ENCODE assay signal across 15 cellular contexts in genomic region chr1:11064942-11065341, GRCh38. TPM values are rescaled to one million over a fixed set of nuclear protein-coding genes. Genes with fewer than 3 reads are reported as not detected.
DNase-seq lines count a peak whose midpoint lies in the region; FAIRE-seq and TF ChIP-seq lines count a peak whose summit lies in the region.
"Had no signal": no experiment of that assay in that cellular context is flagged by ENCODE, and none has a peak within 500 bp of the region (broad histone marks: within the 10 kb centered on the region; RNA-seq: fewer than 3 reads in every experiment).

No MANE protein-coding gene starts in this region.

- no peak overlapping the region for H2AK5ac ChIP-seq in H1 (ENCODE audit: low read depth, low read length)

- H2AFZ ChIP-seq in H1 (ENCODE audit: low read length): no peak overlapping the region

- no peaks in the 10 kb centered on the region for H4K20me1 ChIP-seq in H1 (replicated peaks in 1 of 2; ENCODE audit: control insufficient read depth in 1 of 2, insufficient read depth in 2 of 2, low read length in 2 of 2)
- H4K20me1 ChIP-seq: BLaER1 had no signal

- H3K18ac ChIP-seq in H1 (ENCODE audit: extremely low read depth, low read length): no peak overlapping the region

- no peak overlapping the region for H2BK20ac ChIP-seq in H1 (ENCODE audit: low read length)

- TF ChIP-seq CTCF in HEK293 (tag by site-specific recombination; IDR thresholded peaks at IDR 0.05): no peak
- no peak for TF ChIP-seq CTCF in H1 (IDR thresholded peaks at IDR 0.05; ENCODE audit: control extremely low read depth in 1 of 3, insufficient read depth in 1 of 3, low read depth in 1 of 3, low read length in 3 of 3)
- no peak for TF ChIP-seq CTCF in GM10266 (IDR thresholded peaks at IDR 0.05; ENCODE audit: control insufficient read depth, insufficient read depth, low read depth, missing control alignments)

- no peak for TF ChIP-seq EP300 in H1 (IDR thresholded peaks at IDR 0.05; ENCODE audit: borderline replicate concordance in 1 of 2, low read depth in 2 of 2, low read length in 2 of 2)

- FAIRE-seq in H1 (lab: Jason Lieb, UNC): no peak
- FAIRE-seq: GM18507, HTR-8/SVneo had no signal

- TF ChIP-seq POLR2A in H1 (IDR thresholded peaks at IDR 0.05; ENCODE audit: control extremely low read depth in 1 of 2, low read depth in 2 of 2, low read length in 2 of 2): no peak

- CTCF ChIA-PET in HEK293 (lab: Yijun Ruan, JAX): interaction anchor here (2.0 kb wide), 1 partner anchor 27 kb away, joined by 10 read pairs; no protein-coding TSS in a partner anchor
- CTCF ChIA-PET in H1 (lab: Charles Lee; ENCODE audit: partially characterized antibody): interaction anchor here (0.7 to 8.6 kb wide), 3 partner anchors 13 to 182 kb away, joined by 3 to 115 read pairs (median 46); no protein-coding TSS in a partner anchor

- no peak overlapping the region for H3K14ac ChIP-seq in H1 (ENCODE audit: insufficient read length)

- H2BK5ac ChIP-seq in H1 (ENCODE audit: low read depth, low read length): no peak overlapping the region

- H2BK15ac ChIP-seq in H1 (ENCODE audit: low read length): no peak overlapping the region

- H4K91ac ChIP-seq in H1 (replicated peaks; ENCODE audit: insufficient read length, low read length): no peak overlapping the region

- H3K4me3 ChIP-seq in HEK293 (ENCODE audit: low read depth, low read length) (no peak overlapping the region), H1 (ENCODE audit: extremely low read depth in 1 of 4, insufficient read depth in 2 of 4, low read depth in 3 of 4, low read length in 4 of 4) (no peak overlapping the region)
- H3K4me3 ChIP-seq: BLaER1 had no signal

- H3K79me2 ChIP-seq in H1 (ENCODE audit: control insufficient read depth in 1 of 2, insufficient read depth in 2 of 2, low read length in 2 of 2): peaks cover 0 to 7% of the 10 kb centered on the region in 2 experiments; a peak in 1 of 4 replicates

- no peak overlapping the region for H3K4ac ChIP-seq in H1 (replicated peaks; ENCODE audit: insufficient read length, low read depth, low read length)

- H3K9me3 ChIP-seq in HEK293 (ENCODE audit: control insufficient read depth, insufficient read depth, low read depth, low read length) (no peaks in the 10 kb centered on the region), H1 (ENCODE audit: insufficient read depth in 2 of 2, low read depth in 1 of 2, low read length in 1 of 2) (no peaks in the 10 kb centered on the region)
- H3K9me3 ChIP-seq: BLaER1 had no signal

- peaks cover 6% of the 10 kb centered on the region for H3K23me2 ChIP-seq in H1 (ENCODE audit: low read depth, low read length)

- H3K4me1 ChIP-seq in HEK293 (ENCODE audit: control insufficient read depth, insufficient read depth, low read length): no peaks in the 10 kb centered on the region
- peaks cover 0 to 4% (median 0%) of the 10 kb centered on the region in 4 experiments; a peak in 1 of 7 replicates for H3K4me1 ChIP-seq in H1 (replicated peaks in 1 of 4; ENCODE audit: control insufficient read depth in 3 of 4, insufficient read depth in 4 of 4, low read length in 3 of 4)

- H2BK12ac ChIP-seq in H1 (ENCODE audit: low read depth, low read length): no peak overlapping the region

- no peak overlapping the region for H3K23ac ChIP-seq in H1 (ENCODE audit: insufficient read length)

- no peak overlapping the region for H3K9ac ChIP-seq in H1 (replicated peaks in 1 of 4; ENCODE audit: extremely low read depth in 1 of 4, low read depth in 3 of 4, low read length in 3 of 4)
- H3K9ac ChIP-seq: BLaER1 had no signal

- TF ChIP-seq RAD21 in H1 (IDR thresholded peaks at IDR 0.05 in 1 of 2, conservative IDR thresholded peaks at IDR 0.05 in 1 of 2; ENCODE audit: low read depth in 2 of 2, low read length in 2 of 2): no peak

- peaks cover 6% of the 10 kb centered on the region for H3K79me1 ChIP-seq in H1 (ENCODE audit: low read depth, low read length)

- POLR2A ChIA-PET in HEK293 (lab: Yijun Ruan, JAX) (interaction anchor here (1.8 kb wide), 1 partner anchor 35 kb away, joined by 5 read pairs; the partner anchor contains the start of gene EXOSC10), H1 (lab: Charles Lee; ENCODE audit: partially characterized antibody) (interaction anchor here (1.3 to 6.5 kb wide), 5 partner anchors 9 to 35 kb away, joined by 5 to 44 read pairs (median 7); partner anchors contain the start of gene EXOSC10)

- H4K8ac ChIP-seq in H1 (ENCODE audit: extremely low read depth, insufficient read depth, low read length): no peak overlapping the region

- H4K5ac ChIP-seq in H1 (ENCODE audit: insufficient read length, low read depth, low read length): no peak overlapping the region

- no peak overlapping the region for H3K56ac ChIP-seq in H1 (replicated peaks; ENCODE audit: insufficient read length, low read depth, low read length)

- H3K36me3 ChIP-seq in HEK293 (ENCODE audit: control insufficient read depth in 2 of 2, insufficient read depth in 1 of 2, low read length in 2 of 2) (peaks cover 29 to 79% of the 10 kb centered on the region in 2 experiments), H1 (ENCODE audit: control insufficient read depth in 2 of 4, insufficient read depth in 4 of 4, low read length in 3 of 4) (peaks cover 19 to 48% (median 43%) of the 10 kb centered on the region in 4 experiments)

- no peak overlapping the region for H2BK120ac ChIP-seq in H1 (replicated peaks; ENCODE audit: low read depth, low read length)

- H3K4me2 ChIP-seq in H1 (ENCODE audit: insufficient read depth in 1 of 2, low read depth in 2 of 2, low read length in 2 of 2): no peak overlapping the region
- H3K4me2 ChIP-seq: BLaER1 had no signal

- 96% methylated on average over 3 of the region's 3 CpGs; no CpG with 5 or more reads in 1 of the 2 experiments for WGBS in H1 (ENCODE audit: extremely low coverage in 1 of 2, insufficient coverage in 1 of 2, insufficient read length in 1 of 2, insufficient replicate concordance in 2 of 2, low coverage in 1 of 2, low lambda C conversion rate in 2 of 2, missing lambda C conversion rate in 1 of 2), 2 experiments

- no peaks in the 10 kb centered on the region; a peak in 1 of 7 replicates for H3K27me3 ChIP-seq in H1 (replicated peaks in 1 of 4; ENCODE audit: control insufficient read depth in 3 of 4, extremely low read depth in 1 of 4, insufficient read depth in 3 of 4, low read length in 3 of 4)
- H3K27me3 ChIP-seq: BLaER1 had no signal

- peak; percentile 32 for DNase-seq in activated CD8-positive, alpha-beta memory T cell treated with anti-CD3 and anti-CD28 coated beads, Interleukin-2, amount 50 U/mL, for 48 hours
- DNase-seq in activated CD8-positive, alpha-beta memory T cell treated with anti-CD3 and anti-CD28 coated beads, Interleukin-2, amount 50 U/mL, for 4 hours: no peak
- no peak for DNase-seq in H1 (ENCODE audit: low read depth in 1 of 2, low spot score in 2 of 2)
- DNase-seq in stimulated activated CD8-positive, alpha-beta memory T cell treated with anti-CD3 and anti-CD28 coated beads, Interleukin-4, amount 100 ng/mL, for 48 hours: peak; percentile 19
- DNase-seq in NCI-H524 (lab: John Stamatoyannopoulos, UW): no peak
- no peak for DNase-seq in GM10266 (ENCODE audit: extremely low spot score)
- DNase-seq: 8988T, AML-193, DMS53, GF-D8, H7 had no signal

- H3K27ac ChIP-seq in HEK293 (ENCODE audit: extremely low read depth, low read depth, low read length) (no peak overlapping the region), H1 (ENCODE audit: low read depth, low read length) (no peak overlapping the region)
- H3K27ac ChIP-seq: BLaER1 had no signal

TF ChIP-seq in HEK293, 187 proteins besides CTCF, POLR2A, EP300 and RAD21 (continues in another document):
- no peak for TF ChIP-seq ZNF175 (tag by site-specific recombination; IDR thresholded peaks at IDR 0.05)

RNA-seq across cellular contexts. Expression of gene SRM, which starts 5.1 kb away (rescaled TPM):
- total RNA-seq in H1 (2021; fragmentation: NEBNext Ultra II Directional; extraction: Animal tissue kit (Norgen Biotek cat#: 25700)): 206 and 208 TPM in 2 replicates
- 110 and 182 TPM in 2 replicates for polyA plus RNA-seq in H1 (2011; rRNA removed)
- polyA plus RNA-seq in H1 (2011; cell fraction: cytosol; rRNA removed): 94.1 TPM
- 133 TPM for polyA plus RNA-seq in H1 (2011; cell fraction: nucleus; rRNA removed)
- 123 to 274 TPM (median 235 TPM) in 4 replicates for polyA plus RNA-seq in H1 (2012, experiment 1 of 2)
- 289 TPM for polyA plus RNA-seq in H1 (2012, experiment 2 of 2)
- 291 TPM for polyA plus RNA-seq in H1 (2013, experiment 1 of 2)
- polyA plus RNA-seq in H1 (2013, experiment 2 of 2): 264 TPM
- 78.0 and 108 TPM in 2 replicates for polyA minus RNA-seq in H1 (2011; rRNA and poly(A)+ RNA removed)
- polyA minus RNA-seq in H1 (2011; cell fraction: cytosol; rRNA and poly(A)+ RNA removed): 134 TPM
- 86.5 TPM for polyA minus RNA-seq in H1 (2011; cell fraction: nucleus; rRNA and poly(A)+ RNA removed)

RNA-seq across cellular contexts. Expression of gene MASP2, which starts 17.9 kb away (rescaled TPM):
- total RNA-seq in H1 (2021; fragmentation: NEBNext Ultra II Directional; extraction: Animal tissue kit (Norgen Biotek cat#: 25700)): 0.90 and 1.2 TPM in 2 replicates
- 0.54 and 0.78 TPM in 2 replicates for polyA plus RNA-seq in H1 (2011; rRNA removed)
- 0.43 TPM for polyA plus RNA-seq in H1 (2011; cell fraction: cytosol; rRNA removed)
- 2.1 TPM for polyA plus RNA-seq in H1 (2011; cell fraction: nucleus; rRNA removed)
- 2.7 to 2.9 TPM (median 2.8 TPM) in 4 replicates for polyA plus RNA-seq in H1 (2012, experiment 1 of 2)
- polyA plus RNA-seq in H1 (2012, experiment 2 of 2): 0.77 TPM
- 0.61 TPM for polyA plus RNA-seq in H1 (2013, experiment 1 of 2)
- 0.72 TPM for polyA plus RNA-seq in H1 (2013, experiment 2 of 2)
- 0.29 and 0.63 TPM in 2 replicates for polyA minus RNA-seq in H1 (2011; rRNA and poly(A)+ RNA removed)
- not detected for polyA minus RNA-seq in H1 (2011; cell fraction: cytosol; rRNA and poly(A)+ RNA removed)
- polyA minus RNA-seq in H1 (2011; cell fraction: nucleus; rRNA and poly(A)+ RNA removed): 1.2 TPM

RNA-seq across cellular contexts. Expression of gene EXOSC10, which starts 34.7 kb away (rescaled TPM):
- 77.3 and 86.1 TPM in 2 replicates for total RNA-seq in H1 (2021; fragmentation: NEBNext Ultra II Directional; extraction: Animal tissue kit (Norgen Biotek cat#: 25700))
- 44.1 and 57.9 TPM in 2 replicates for polyA plus RNA-seq in H1 (2011; rRNA removed)
- 71.8 TPM for polyA plus RNA-seq in H1 (2011; cell fraction: cytosol; rRNA removed)
- polyA plus RNA-seq in H1 (2011; cell fraction: nucleus; rRNA removed): 104 TPM
- 68.8 to 78.7 TPM (median 73.7 TPM) in 4 replicates for polyA plus RNA-seq in H1 (2012, experiment 1 of 2)
- polyA plus RNA-seq in H1 (2012, experiment 2 of 2): 13.8 TPM
- 55.9 TPM for polyA plus RNA-seq in H1 (2013, experiment 1 of 2)
- polyA plus RNA-seq in H1 (2013, experiment 2 of 2): 52.2 TPM
- polyA minus RNA-seq in H1 (2011; rRNA and poly(A)+ RNA removed): 66.7 and 90.4 TPM in 2 replicates
- 33.6 TPM for polyA minus RNA-seq in H1 (2011; cell fraction: cytosol; rRNA and poly(A)+ RNA removed)
- 74.2 TPM for polyA minus RNA-seq in H1 (2011; cell fraction: nucleus; rRNA and poly(A)+ RNA removed)

RNA-seq across cellular contexts. Expression of gene TARDBP, which starts 52.5 kb away (rescaled TPM):
- total RNA-seq in H1 (2021; fragmentation: NEBNext Ultra II Directional; extraction: Animal tissue kit (Norgen Biotek cat#: 25700)): 232 and 240 TPM in 2 replicates
- polyA plus RNA-seq in H1 (2011; rRNA removed): 121 and 144 TPM in 2 replicates
- 216 TPM for polyA plus RNA-seq in H1 (2011; cell fraction: cytosol; rRNA removed)
- 92.6 TPM for polyA plus RNA-seq in H1 (2011; cell fraction: nucleus; rRNA removed)
- polyA plus RNA-seq in H1 (2012, experiment 1 of 2): 239 to 401 TPM (median 318 TPM) in 4 replicates
- polyA plus RNA-seq in H1 (2012, experiment 2 of 2): 40.2 TPM
- 183 TPM for polyA plus RNA-seq in H1 (2013, experiment 1 of 2)
- polyA plus RNA-seq in H1 (2013, experiment 2 of 2): 175 TPM
- 122 and 124 TPM in 2 replicates for polyA minus RNA-seq in H1 (2011; rRNA and poly(A)+ RNA removed)
- polyA minus RNA-seq in H1 (2011; cell fraction: cytosol; rRNA and poly(A)+ RNA removed): 148 TPM
- 132 TPM for polyA minus RNA-seq in H1 (2011; cell fraction: nucleus; rRNA and poly(A)+ RNA removed)

Comparison
In these comparisons a context has a peak if more than half of its experiments do, and no peak if none do; other contexts are left out.
1. DNase-seq: peak in activated CD8-positive, alpha-beta memory T cell treated with anti-CD3 and anti-CD28 coated beads, Interleukin-2, amount 50 U/mL, for 48 hours (single experiment) and stimulated activated CD8-positive, alpha-beta memory T cell treated with anti-CD3 and anti-CD28 coated beads, Interleukin-4, amount 100 ng/mL, for 48 hours (single experiment); none in activated CD8-positive, alpha-beta memory T cell treated with anti-CD3 and anti-CD28 coated beads, Interleukin-2, amount 50 U/mL, for 4 hours (single experiment), H1 (0 of 2), NCI-H524 (0 of 2) and GM10266 (single experiment).